Comparison of ENCODE assay signal across 12 cellular contexts in the genomic region with DNA sequence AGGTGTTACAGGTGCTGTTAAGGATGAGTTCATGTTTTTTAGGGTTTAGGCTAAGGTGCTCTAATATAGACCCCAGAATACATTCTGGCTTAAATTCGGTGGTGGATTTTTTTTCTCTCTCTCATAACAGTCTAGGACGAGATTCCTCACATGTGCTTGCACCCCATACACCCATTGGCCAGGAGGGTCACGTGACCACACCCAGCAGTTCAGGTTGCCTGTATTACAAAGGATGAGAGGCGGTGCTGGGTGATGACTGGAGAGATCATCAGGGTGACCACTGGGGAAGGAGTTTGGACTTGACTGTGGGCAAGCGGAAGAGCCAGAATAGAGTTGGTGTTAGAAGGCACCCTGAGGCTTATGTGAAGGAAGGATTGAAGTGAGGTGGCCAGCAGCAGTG.
"Had no signal": no experiment of that assay in that cellular context is flagged by ENCODE, and none has a peak within 500 bp of the region (broad histone marks: within the 10 kb centered on the region; RNA-seq: fewer than 3 reads in every experiment).

No MANE protein-coding gene starts in this region.

- ATAC-seq: activated CD8-positive, alpha-beta T cell treated with anti-CD3 and anti-CD28 coated beads, Interleukin-2, amount 10 ng/mL, durations not matched to agents 7 days and 5 days; gastrocnemius medialis; right lobe of liver had no signal

- DNase-seq: activated CD4-positive, alpha-beta T cell treated with anti-CD3 and anti-CD28 coated beads for 1 hour; activated CD8-positive, alpha-beta T cell treated with anti-CD3 and anti-CD28 coated beads, Interleukin-2, amount 10 ng/mL, durations not matched to agents 7 days and 5 days; activated naive CD8-positive, alpha-beta T cell treated with anti-CD3 and anti-CD28 coated beads, Interleukin-2, amount 10 ng/mL, durations not matched to agents 7 days and 5 days; gastrocnemius medialis; midbrain; naive B cell; right lobe of liver; stimulated activated naive CD4-positive, alpha-beta T cell treated with Interleukin-2 at 50 U/mL for 16 hours; testis; upper lobe of right lung had no signal

- H3K27me3 ChIP-seq: ascending aorta, gastrocnemius medialis, right lobe of liver, testis, upper lobe of right lung had no signal

- H3K9me3 ChIP-seq: ascending aorta, gastrocnemius medialis, right lobe of liver, testis, upper lobe of right lung had no signal

- H3K4me1 Mint-ChIP-seq: activated naive CD8-positive, alpha-beta T cell treated with anti-CD3 and anti-CD28 coated beads, Interleukin-2, amount 10 ng/mL, durations not matched to agents 7 days and 5 days had no signal

- H3K4me3 ChIP-seq: ascending aorta, gastrocnemius medialis, right lobe of liver, testis, upper lobe of right lung had no signal

- H3K4me1 ChIP-seq: ascending aorta, gastrocnemius medialis, right lobe of liver, testis, upper lobe of right lung had no signal

- H3K27ac Mint-ChIP-seq: activated CD8-positive, alpha-beta T cell treated with anti-CD3 and anti-CD28 coated beads, Interleukin-2, amount 10 ng/mL, durations not matched to agents 7 days and 5 days; activated naive CD8-positive, alpha-beta T cell treated with anti-CD3 and anti-CD28 coated beads, Interleukin-2, amount 10 ng/mL, durations not matched to agents 7 days and 5 days; progenitor cell of endocrine pancreas had no signal

- H3K27me3 Mint-ChIP-seq: activated naive CD8-positive, alpha-beta T cell treated with anti-CD3 and anti-CD28 coated beads, Interleukin-2, amount 10 ng/mL, durations not matched to agents 7 days and 5 days; naive B cell; progenitor cell of endocrine pancreas had no signal

- H3K9me3 Mint-ChIP-seq: activated naive CD8-positive, alpha-beta T cell treated with anti-CD3 and anti-CD28 coated beads, Interleukin-2, amount 10 ng/mL, durations not matched to agents 7 days and 5 days; naive B cell had no signal

- H3K4me3 Mint-ChIP-seq: activated CD8-positive, alpha-beta T cell treated with anti-CD3 and anti-CD28 coated beads, Interleukin-2, amount 10 ng/mL, durations not matched to agents 7 days and 5 days; activated naive CD8-positive, alpha-beta T cell treated with anti-CD3 and anti-CD28 coated beads, Interleukin-2, amount 10 ng/mL, durations not matched to agents 7 days and 5 days had no signal

- H3K27ac ChIP-seq: ascending aorta, gastrocnemius medialis, right lobe of liver, testis, upper lobe of right lung had no signal
